Comparison of ENCODE assay signal across 23 cellular contexts in genomic region chr3:146496726-146497125, GRCh38. TPM values are rescaled to one million over a fixed set of nuclear protein-coding genes. Genes with fewer than 3 reads are reported as not detected.
DNase-seq lines count a peak whose midpoint lies in the region; ATAC-seq and TF ChIP-seq lines count a peak whose summit lies in the region.
"Had no signal": no experiment of that assay in that cellular context is flagged by ENCODE, and none has a peak within 500 bp of the region (broad histone marks: within the 10 kb centered on the region; RNA-seq: fewer than 3 reads in every experiment).

No MANE protein-coding gene starts in this region.

- H3K36me3 Mint-ChIP-seq in activated CD8-positive, alpha-beta T cell treated with anti-CD3 and anti-CD28 coated beads for 36 hours (ENCODE audit: low read depth) = peaks cover 5% of the 10 kb centered on the region
- H3K36me3 Mint-ChIP-seq in activated CD8-positive, alpha-beta T cell treated with anti-CD3 and anti-CD28 coated beads, Interleukin-2, amount 10 ng/mL, durations not matched to agents 7 days and 5 days (ENCODE audit: low read depth) = peaks cover 14% of the 10 kb centered on the region
- peaks cover 3% of the 10 kb centered on the region for H3K36me3 Mint-ChIP-seq in CD8-positive, alpha-beta T cell

- H3K27ac Mint-ChIP-seq in activated CD8-positive, alpha-beta T cell treated with anti-CD3 and anti-CD28 coated beads for 36 hours = no peak overlapping the region
- no peak overlapping the region for H3K27ac Mint-ChIP-seq in activated CD8-positive, alpha-beta T cell treated with anti-CD3 and anti-CD28 coated beads, Interleukin-2, amount 10 ng/mL, durations not matched to agents 7 days and 5 days
- no peak overlapping the region for H3K27ac Mint-ChIP-seq in CD8-positive, alpha-beta T cell

- H3K9me3 Mint-ChIP-seq in activated CD8-positive, alpha-beta T cell treated with anti-CD3 and anti-CD28 coated beads for 36 hours = peaks cover 4% of the 10 kb centered on the region
- H3K9me3 Mint-ChIP-seq in activated CD8-positive, alpha-beta T cell treated with anti-CD3 and anti-CD28 coated beads, Interleukin-2, amount 10 ng/mL, durations not matched to agents 7 days and 5 days (ENCODE audit: insufficient read depth) = peaks cover 7% of the 10 kb centered on the region
- H3K9me3 Mint-ChIP-seq in CD8-positive, alpha-beta T cell = peaks cover 12% of the 10 kb centered on the region

- intact Hi-C loops in activated CD8-positive, alpha-beta T cell treated with anti-CD3 and anti-CD28 coated beads for 36 hours (cut with micrococcal nuclease) = no loop called here
- intact Hi-C loops in CD8-positive, alpha-beta T cell (cut with DNase I, micrococcal nuclease) = loop anchor here in 1 of 2 experiments (5.0 kb wide), 1 partner anchor 46 kb away; the partner anchor contains the start of gene PLSCR1

- H3K27me3 ChIP-seq in SJSA1 (replicated peaks) (no peaks in the 10 kb centered on the region), gastroesophageal sphincter (no peaks in the 10 kb centered on the region)
- H3K27me3 ChIP-seq in CD8-positive, alpha-beta T cell (ENCODE audit: insufficient read depth, low read length) = no peaks in the 10 kb centered on the region

- no peak overlapping the region for H3K4me3 ChIP-seq in SJSA1
- H3K4me3 ChIP-seq in gastroesophageal sphincter = no peak overlapping the region
- no peak overlapping the region for H3K4me3 ChIP-seq in CD8-positive, alpha-beta T cell (ENCODE audit: low read depth, low read length)

- TF ChIP-seq POLR2A in gastroesophageal sphincter (IDR thresholded peaks at IDR 0.05) = no peak

- no peak for TF ChIP-seq EP300 in gastroesophageal sphincter (IDR thresholded peaks at IDR 0.05)

- POLR2A ChIA-PET in activated CD8-positive, alpha-beta T cell treated with anti-CD3 and anti-CD28 coated beads for 36 hours (lab: Charles Lee) = no interaction called here
- POLR2A ChIA-PET in activated CD8-positive, alpha-beta T cell treated with anti-CD3 and anti-CD28 coated beads, Interleukin-2, amount 10 ng/mL, durations not matched to agents 7 days and 5 days (lab: Charles Lee) = interaction anchor here (1.2 to 3.1 kb wide), 2 partner anchors 46 to 51 kb away, joined by 3 to 38 read pairs; partner anchors contain the start of gene PLSCR1
- POLR2A ChIA-PET in CD8-positive, alpha-beta T cell (lab: Charles Lee) = no interaction called here

- H3K4me1 ChIP-seq in SJSA1 (replicated peaks) (peaks cover 22% of the 10 kb centered on the region), gastroesophageal sphincter (no peaks in the 10 kb centered on the region)
- peaks cover 7% of the 10 kb centered on the region for H3K4me1 ChIP-seq in CD8-positive, alpha-beta T cell (ENCODE audit: insufficient read depth, low read length)

- WGBS in gastroesophageal sphincter (ENCODE audit: low coverage in 1 of 2), 2 donors = 0% methylated on average over 1 of the region's 1 CpG; no CpG with 5 or more reads in 1 of the 2 donors

- peak; percentile 23 for DNase-seq in activated CD8-positive, alpha-beta T cell treated with anti-CD3 and anti-CD28 coated beads for 36 hours
- no peak for DNase-seq in activated CD8-positive, alpha-beta T cell treated with anti-CD3 and anti-CD28 coated beads, Interleukin-2, amount 10 ng/mL, durations not matched to agents 7 days and 5 days
- no peak for DNase-seq in SJSA1 (ENCODE audit: low read depth in 1 of 2, low spot score in 2 of 2)
- DNase-seq in amniotic epithelial cell (ENCODE audit: low read depth) = peak; percentile 54
- no peak for DNase-seq in NCI-H748 treated with DMSO at 0.1 percent for 48 hours (lab: John Stamatoyannopoulos, UW)
- DNase-seq in CD8-positive, alpha-beta T cell = no peak
- DNase-seq: AML-193, C1 segment of cervical spinal cord, DMS53, EL, GF-D8, NCI-H1105, NCI-H146, NCI-H2029, NCI-H2227 treated with DMSO at 0.1 percent for 48 hours, NCI-H510A, SIG-M5 had no signal

- peaks cover 20% of the 10 kb centered on the region for H3K4me1 Mint-ChIP-seq in activated CD8-positive, alpha-beta T cell treated with anti-CD3 and anti-CD28 coated beads for 36 hours (ENCODE audit: low read depth)
- peaks cover 29% of the 10 kb centered on the region for H3K4me1 Mint-ChIP-seq in activated CD8-positive, alpha-beta T cell treated with anti-CD3 and anti-CD28 coated beads, Interleukin-2, amount 10 ng/mL, durations not matched to agents 7 days and 5 days (ENCODE audit: low read depth)
- H3K4me1 Mint-ChIP-seq in CD8-positive, alpha-beta T cell (ENCODE audit: low read depth) = peaks cover 18% of the 10 kb centered on the region

- TF ChIP-seq CTCF in activated CD8-positive, alpha-beta T cell treated with anti-CD3 and anti-CD28 coated beads for 36 hours (IDR thresholded peaks at IDR 0.05) = no peak
- no peak for TF ChIP-seq CTCF in gastroesophageal sphincter (IDR thresholded peaks at IDR 0.05)
- TF ChIP-seq CTCF in CD8-positive, alpha-beta T cell (IDR thresholded peaks at IDR 0.05) = no peak

- ATAC-seq in activated CD8-positive, alpha-beta T cell treated with anti-CD3 and anti-CD28 coated beads for 36 hours = no peak
- ATAC-seq in activated CD8-positive, alpha-beta T cell treated with anti-CD3 and anti-CD28 coated beads, Interleukin-2, amount 10 ng/mL, durations not matched to agents 7 days and 5 days = no peak
- ATAC-seq in gastroesophageal sphincter (peak; percentile 54), HG03571 (IDR thresholded peaks at IDR 0.05; ENCODE audit: unreplicated experiment) (no peak)
- no peak for ATAC-seq in CD8-positive, alpha-beta T cell
- ATAC-seq: Panc1 had no signal

- no peak overlapping the region for H3K4me3 Mint-ChIP-seq in activated CD8-positive, alpha-beta T cell treated with anti-CD3 and anti-CD28 coated beads for 36 hours
- H3K4me3 Mint-ChIP-seq in activated CD8-positive, alpha-beta T cell treated with anti-CD3 and anti-CD28 coated beads, Interleukin-2, amount 10 ng/mL, durations not matched to agents 7 days and 5 days = no peak overlapping the region
- H3K4me3 Mint-ChIP-seq in CD8-positive, alpha-beta T cell = no peak overlapping the region

- no peaks in the 10 kb centered on the region for H3K36me3 ChIP-seq in SJSA1
- H3K36me3 ChIP-seq in gastroesophageal sphincter = no peaks in the 10 kb centered on the region
- no peaks in the 10 kb centered on the region for H3K36me3 ChIP-seq in CD8-positive, alpha-beta T cell (ENCODE audit: insufficient read depth, low read length)

- CTCF ChIA-PET in activated CD8-positive, alpha-beta T cell treated with anti-CD3 and anti-CD28 coated beads for 36 hours (lab: Charles Lee) = no interaction called here
- CTCF ChIA-PET in activated CD8-positive, alpha-beta T cell treated with anti-CD3 and anti-CD28 coated beads, Interleukin-2, amount 10 ng/mL, durations not matched to agents 7 days and 5 days (lab: Charles Lee) = no interaction called here
- CTCF ChIA-PET in CD8-positive, alpha-beta T cell (lab: Charles Lee) = no interaction called here

- no peaks in the 10 kb centered on the region for H3K9me3 ChIP-seq in SJSA1 (replicated peaks)
- H3K9me3 ChIP-seq in gastroesophageal sphincter = no peaks in the 10 kb centered on the region
- no peaks in the 10 kb centered on the region for H3K9me3 ChIP-seq in CD8-positive, alpha-beta T cell (ENCODE audit: low read length)

- peak overlapping the region; percentile 50 for H3K27ac ChIP-seq in SJSA1
- no peak overlapping the region for H3K27ac ChIP-seq in gastroesophageal sphincter
- no peak overlapping the region for H3K27ac ChIP-seq in CD8-positive, alpha-beta T cell (ENCODE audit: low read depth, low read length)

- no peaks in the 10 kb centered on the region for H3K27me3 Mint-ChIP-seq in activated CD8-positive, alpha-beta T cell treated with anti-CD3 and anti-CD28 coated beads for 36 hours
- peaks cover 12% of the 10 kb centered on the region for H3K27me3 Mint-ChIP-seq in activated CD8-positive, alpha-beta T cell treated with anti-CD3 and anti-CD28 coated beads, Interleukin-2, amount 10 ng/mL, durations not matched to agents 7 days and 5 days (ENCODE audit: low read depth)
- H3K27me3 Mint-ChIP-seq in CD8-positive, alpha-beta T cell (ENCODE audit: low read depth) = peaks cover 2% of the 10 kb centered on the region

RNA-seq across cellular contexts. Expression of gene PLSCR2, which starts 27.4 kb away (rescaled TPM):
- total RNA-seq in activated CD8-positive, alpha-beta T cell treated with anti-CD3 and anti-CD28 coated beads for 36 hours = not detected
- total RNA-seq in activated CD8-positive, alpha-beta T cell treated with anti-CD3 and anti-CD28 coated beads, Interleukin-2, amount 10 ng/mL, durations not matched to agents 7 days and 5 days = not detected
- total RNA-seq in SJSA1 (2014; rRNA removed; shearing (Covaris generic)) = not detected in 2 replicates
- total RNA-seq in gastroesophageal sphincter = 1 to 10 TPM in 1 of 4 donors, not detected in 3; 1.3 TPM
- not detected for total RNA-seq in CD8-positive, alpha-beta T cell
- total RNA-seq: A172, H4, HT1080 had no signal

RNA-seq across cellular contexts. Expression of gene PLSCR1, which starts 47.7 kb away (rescaled TPM):
- total RNA-seq in activated CD8-positive, alpha-beta T cell treated with anti-CD3 and anti-CD28 coated beads for 36 hours = 10 to 100 TPM; 36.4 to 38.9 TPM
- total RNA-seq in activated CD8-positive, alpha-beta T cell treated with anti-CD3 and anti-CD28 coated beads, Interleukin-2, amount 10 ng/mL, durations not matched to agents 7 days and 5 days = 100 to 1,000 TPM; 164 to 177 TPM
- 64.4 and 90.4 TPM in 2 replicates for total RNA-seq in SJSA1 (2014; rRNA removed; shearing (Covaris generic))
- 100 to 1,000 TPM in 2 of 4 donors, 10 to 100 TPM in 2; 37.1 to 190 (median 88.7) TPM for total RNA-seq in gastroesophageal sphincter
- 1 to 10 TPM; 7.3 to 7.5 TPM for total RNA-seq in CD8-positive, alpha-beta T cell

Comparison
In these comparisons a context has a peak if more than half of its experiments do, and no peak if none do; other contexts are left out.
1. DNase-seq: peak in activated CD8-positive, alpha-beta T cell treated with anti-CD3 and anti-CD28 coated beads for 36 hours (single experiment) and amniotic epithelial cell (single experiment); none in activated CD8-positive, alpha-beta T cell treated with anti-CD3 and anti-CD28 coated beads, Interleukin-2, amount 10 ng/mL, durations not matched to agents 7 days and 5 days (single experiment), SJSA1 (0 of 2), NCI-H748 treated with DMSO at 0.1 percent for 48 hours (single experiment) and CD8-positive, alpha-beta T cell (0 of 7).